In genomic region chr3:160809453-160809852, GRCh38 we compare ENCODE assay signal across 24 cellular contexts. TPM values are rescaled to one million over a fixed set of nuclear protein-coding genes. Genes with fewer than 3 reads are reported as not detected.
DNase-seq lines count a peak whose midpoint lies in the region; ATAC-seq and TF ChIP-seq lines count a peak whose summit lies in the region.
"Had no signal": no experiment of that assay in that cellular context is flagged by ENCODE, and none has a peak within 500 bp of the region (broad histone marks: within the 10 kb centered on the region; RNA-seq: fewer than 3 reads in every experiment).

No MANE protein-coding gene starts in this region.

- H3K27me3 ChIP-seq in BLaER1, result no peaks in the 10 kb centered on the region
- no peaks in the 10 kb centered on the region for H3K27me3 ChIP-seq in right cardiac atrium (ENCODE audit: control insufficient read depth, insufficient read depth)
- no peaks in the 10 kb centered on the region for H3K27me3 ChIP-seq in gastrocnemius medialis
- no peaks in the 10 kb centered on the region for H3K27me3 ChIP-seq in H9 (ENCODE audit: insufficient read depth, low read length)
- H3K27me3 ChIP-seq: brain microvascular endothelial cell, MG63, SJCRH30, upper lobe of left lung had no signal

- no peak overlapping the region for H2BK20ac ChIP-seq in H9 (ENCODE audit: low read depth, low read length, poor library complexity, severe bottlenecking)

- peaks cover 47% of the 10 kb centered on the region for H4K20me1 ChIP-seq in BLaER1
- no peaks in the 10 kb centered on the region for H4K20me1 ChIP-seq in H9 (ENCODE audit: control insufficient read depth, insufficient read depth, insufficient read length)

- no peak overlapping the region for H3T11ph ChIP-seq in H9 (ENCODE audit: low read length)

- CTCF ChIA-PET in RWPE1 (lab: Yijun Ruan, JAX), result no interaction called here

- H3K9me3 Mint-ChIP-seq in H9, result no peaks in the 10 kb centered on the region
- H3K9me3 Mint-ChIP-seq: activated B cell treated with CpG ODN at 0.5 μM for 24 hours; activated CD4-positive, alpha-beta T cell treated with anti-CD3 and anti-CD28 coated beads, Interleukin-2, amount 10 ng/mL, durations not matched to agents 7 days and 5 days had no signal

- H3K36me3 ChIP-seq in BLaER1 (no peaks in the 10 kb centered on the region), gastrocnemius medialis (no peaks in the 10 kb centered on the region)
- H3K36me3 ChIP-seq: brain microvascular endothelial cell, HAP-1, MG63, SJCRH30, upper lobe of left lung had no signal

- intact Hi-C loops in right cardiac atrium (cut with DNase I), result loop anchor here in 1 of 4 donors (5.0 kb wide), 1 partner anchor 52 kb away; the partner anchor contains the start of gene PPM1L
- intact Hi-C loops in gastrocnemius medialis (cut with DNase I; ENCODE audit: low total_unique reads), result loop anchor here (10.0 kb wide), 1 partner anchor 955 kb away; no protein-coding TSS in a partner anchor

- no peaks in the 10 kb centered on the region; the same call in 1 of the 2 replicates for H3K79me2 ChIP-seq in H9 (ENCODE audit: insufficient read depth, low read length)

- H3K79me1 ChIP-seq in H9 (ENCODE audit: insufficient read depth, low read depth, low read length, poor library complexity, severe bottlenecking), result no peaks in the 10 kb centered on the region

- POLR2A ChIA-PET in RWPE1 (lab: Yijun Ruan, JAX; ENCODE audit: low non-redundant PET), result no interaction called here

- H2BK120ac ChIP-seq in H9 (ENCODE audit: low read depth, low read length, poor library complexity, severe bottlenecking), result no peak overlapping the region

- H4K91ac ChIP-seq in H9 (ENCODE audit: insufficient read length, low read depth, low read length), result no peak overlapping the region

- ATAC-seq in right cardiac atrium (no peak), gastrocnemius medialis (peak; percentile 10 to 41)

- H2AFZ ChIP-seq in H9 (ENCODE audit: low read length), result no peak overlapping the region

- no peak overlapping the region for H3K9ac ChIP-seq in BLaER1
- H3K9ac ChIP-seq in H9 (ENCODE audit: extremely low read depth, insufficient read length, low read length), result no peak overlapping the region

- no peak overlapping the region for H3K4me3 Mint-ChIP-seq in H9
- H3K4me3 Mint-ChIP-seq: activated B cell treated with CpG ODN at 0.5 μM for 24 hours; activated CD4-positive, alpha-beta T cell treated with anti-CD3 and anti-CD28 coated beads, Interleukin-2, amount 10 ng/mL, durations not matched to agents 7 days and 5 days had no signal

- peak overlapping the region; percentile 31 for H3K27ac ChIP-seq in BLaER1
- H3K27ac ChIP-seq in coronary artery, result peak overlapping the region; percentile 65 to 84
- H3K27ac ChIP-seq in right cardiac atrium (ENCODE audit: low read length), result peak overlapping the region; percentile 93
- H3K27ac ChIP-seq in gastrocnemius medialis, result peak overlapping the region; percentile 91 to 94 (median 92)
- H3K27ac ChIP-seq in RWPE1, result no peak overlapping the region
- no peak overlapping the region for H3K27ac ChIP-seq in H9 (ENCODE audit: insufficient read length, low read depth, low read length)
- H3K27ac ChIP-seq: brain microvascular endothelial cell, SJCRH30, upper lobe of left lung had no signal

- no peak overlapping the region for H3K23ac ChIP-seq in H9 (ENCODE audit: insufficient read length, low read depth, low read length)

- TF ChIP-seq POLR2A in gastrocnemius medialis (IDR thresholded peaks at IDR 0.05), result no peak

- H3K36me3 Mint-ChIP-seq in H9 (ENCODE audit: insufficient read depth in 1 of 3, low read depth in 3 of 3), result no peaks in the 10 kb centered on the region

- no peak overlapping the region for H3K14ac ChIP-seq in H9 (ENCODE audit: insufficient read depth, low read length)

- H3K18ac ChIP-seq in H9 (ENCODE audit: insufficient read length, low read depth, low read length), result no peak overlapping the region

- H3K4me2 ChIP-seq in BLaER1, result peak overlapping the region; percentile 54
- no peak overlapping the region for H3K4me2 ChIP-seq in H9 (ENCODE audit: insufficient read depth, insufficient read length, low read length)

- H3K4me1 Mint-ChIP-seq in H9, result peaks cover 6 to 7% of the 10 kb centered on the region in 2 experiments
- H3K4me1 Mint-ChIP-seq: activated B cell treated with CpG ODN at 0.5 μM for 24 hours; activated CD4-positive, alpha-beta T cell treated with anti-CD3 and anti-CD28 coated beads, Interleukin-2, amount 10 ng/mL, durations not matched to agents 7 days and 5 days had no signal

- H3K4me3 ChIP-seq in BLaER1, result no peak overlapping the region
- no peak overlapping the region for H3K4me3 ChIP-seq in coronary artery
- H3K4me3 ChIP-seq in right cardiac atrium (ENCODE audit: low read length), result no peak overlapping the region
- no peak overlapping the region for H3K4me3 ChIP-seq in gastrocnemius medialis
- H3K4me3 ChIP-seq: HAP-1, MG63, SJCRH30, upper lobe of left lung had no signal

- WGBS in right cardiac atrium, result 45% methylated on average over 2 of the region's 2 CpGs
- no CpG with 5 or more reads among the region's 2 CpGs for WGBS in H9 (ENCODE audit: extremely low coverage, insufficient read length, low lambda C conversion rate)

- H3K4ac ChIP-seq in H9 (ENCODE audit: low read depth, low read length), result no peak overlapping the region

- H3K56ac ChIP-seq in H9 (ENCODE audit: insufficient read length, low read depth, low read length), result no peak overlapping the region

- no peak overlapping the region for H2BK15ac ChIP-seq in H9 (ENCODE audit: low read depth, low read length)

- no peaks in the 10 kb centered on the region for H3K23me2 ChIP-seq in H9 (ENCODE audit: insufficient read length, low read depth, low read length, poor library complexity, severe bottlenecking)

- H2BK5ac ChIP-seq in H9 (ENCODE audit: insufficient read length, low read length), result no peak overlapping the region

- DNase-seq in coronary artery (ENCODE audit: low spot score) (no peak), right cardiac atrium (no peak), gastrocnemius medialis (peak in 1 of 2 donors; percentile 34), RWPE1 (ENCODE audit: low spot score) (no peak), SW 1271 (lab: John Stamatoyannopoulos, UW) (no peak), H9 (no peak), NCI-H187 treated with DMSO at 0.1 percent for 48 hours (lab: John Stamatoyannopoulos, UW) (no peak)
- DNase-seq: activated B cell treated with CpG ODN at 0.5 μM for 24 hours; activated CD4-positive, alpha-beta T cell treated with anti-CD3 and anti-CD28 coated beads, Interleukin-2, amount 10 ng/mL, durations not matched to agents 7 days and 5 days; activated naive CD4-positive, alpha-beta T cell; activated T-cell treated with anti-CD3 and anti-CD28 coated beads, Interleukin-2, amount 50 U/mL, for 48 hours; brain microvascular endothelial cell; DND-41; GF-D8; KG1; MG63; NCI-H2227 treated with DMSO at 0.1 percent for 48 hours; SJCRH30; stimulated activated CD4-positive, alpha-beta T cell treated with anti-CD3 and anti-CD28 coated beads, Interleukin-15, amount 100 ng/mL, for 24 hours; stimulated activated CD4-positive, alpha-beta T cell treated with anti-CD3 and anti-CD28 coated beads, Interleukin-4, amount 100 ng/mL, for 4 hours; T-helper 1 cell; upper lobe of left lung had no signal

- in situ Hi-C loops in gastrocnemius medialis (cut with MboI; ENCODE audit: low sequenced_read_pairs in 4 of 4), result loop anchor here in 2 of 4 donors (5.0 to 10.0 kb wide), 2 partner anchors 55 to 78 kb away; partner anchors contain the start of gene PPM1L (in 1 of the 2)

- H4K5ac ChIP-seq in H9 (ENCODE audit: insufficient read length, low read depth, low read length), result no peak overlapping the region

- H3K27ac Mint-ChIP-seq in H9, result no peak overlapping the region
- H3K27ac Mint-ChIP-seq: activated B cell treated with CpG ODN at 0.5 μM for 24 hours; activated CD4-positive, alpha-beta T cell treated with anti-CD3 and anti-CD28 coated beads, Interleukin-2, amount 10 ng/mL, durations not matched to agents 7 days and 5 days had no signal

- no peak overlapping the region for H2BK12ac ChIP-seq in H9 (ENCODE audit: insufficient read length, low read depth, low read length)

- peaks cover 29% of the 10 kb centered on the region for H3K4me1 ChIP-seq in BLaER1
- peaks cover 14% of the 10 kb centered on the region for H3K4me1 ChIP-seq in right cardiac atrium (ENCODE audit: control insufficient read depth, insufficient read depth, low read length)
- H3K4me1 ChIP-seq in gastrocnemius medialis, result peaks cover 86 to 92% of the 10 kb centered on the region in 2 donors
- no peaks in the 10 kb centered on the region for H3K4me1 ChIP-seq in H9 (ENCODE audit: insufficient read depth, low read length)
- H3K4me1 ChIP-seq: SJCRH30 had no signal

- no peaks in the 10 kb centered on the region for H3K27me3 Mint-ChIP-seq in H9 (ENCODE audit: low read depth)
- H3K27me3 Mint-ChIP-seq: activated B cell treated with CpG ODN at 0.5 μM for 24 hours had no signal

- no peak overlapping the region for H4K8ac ChIP-seq in H9 (replicated peaks; ENCODE audit: insufficient read length, low read depth, low read length)

- H3K9me3 ChIP-seq in BLaER1, result no peaks in the 10 kb centered on the region
- H3K9me3 ChIP-seq in right cardiac atrium (ENCODE audit: control insufficient read depth, low read length), result no peaks in the 10 kb centered on the region
- H3K9me3 ChIP-seq in gastrocnemius medialis, result no peaks in the 10 kb centered on the region
- H3K9me3 ChIP-seq in H9 (ENCODE audit: control insufficient read depth, low read depth, low read length), result no peaks in the 10 kb centered on the region
- H3K9me3 ChIP-seq: HAP-1, MG63, SJCRH30, upper lobe of left lung had no signal

- H2AK5ac ChIP-seq in H9 (ENCODE audit: insufficient read length, low read length), result no peak overlapping the region

- TF ChIP-seq CTCF in coronary artery (IDR thresholded peaks at IDR 0.05), result no peak
- no peak for TF ChIP-seq CTCF in gastrocnemius medialis (IDR thresholded peaks at IDR 0.05 in 4 of 5, conservative IDR thresholded peaks at IDR 0.05 in 1 of 5)
- no peak for TF ChIP-seq CTCF in RWPE1 (conservative IDR thresholded peaks at IDR 0.05; ENCODE audit: low read depth)
- no peak for TF ChIP-seq CTCF in H9 (conservative IDR thresholded peaks at IDR 0.05)

RNA-seq across cellular contexts. Expression of gene PPM1L, which starts 53.4 kb away (rescaled TPM):
- total RNA-seq in right cardiac atrium (10 to 100 TPM; 23.4 to 31.7 (median 27.2) TPM), gastrocnemius medialis (100 to 1,000 TPM in 3 of 4 donors, 10 to 100 TPM in 1; 85.0 to 243 (median 122) TPM), H9 (2021) (7.3 and 7.9 TPM in 2 replicates)
- 6.1 TPM for polyA plus RNA-seq in right cardiac atrium

Comparison
In these comparisons a context has a peak if more than half of its experiments do, and no peak if none do; other contexts are left out.
1. H3K27ac ChIP-seq: peak in BLaER1 (single experiment), coronary artery (2 of 2), right cardiac atrium (single experiment) and gastrocnemius medialis (4 of 4); none in RWPE1 (single experiment) and H9 (single experiment).
2. ATAC-seq: peak in gastrocnemius medialis (2 of 2); none in right cardiac atrium (0 of 2).